In genomic region chr2:221282386-221282785, GRCh38 we compare ENCODE assay signal across 1 cellular context.
TF ChIP-seq lines count a peak whose summit lies in the region.

No MANE protein-coding gene starts in this region.

TF ChIP-seq in H1, 55 proteins besides CTCF, POLR2A, EP300 and RAD21:
- TF ChIP-seq TAF7 (optimal IDR thresholded peaks at IDR 0.05; ENCODE audit: borderline replicate concordance, low read depth, low read length): no peak
- no peak for TF ChIP-seq CHD2 (IDR thresholded peaks at IDR 0.05; ENCODE audit: low read length)
- no peak for TF ChIP-seq RXRA (IDR thresholded peaks at IDR 0.05; ENCODE audit: insufficient read depth, low read depth, low read length)
- no peak for TF ChIP-seq USF2 (IDR thresholded peaks at IDR 0.05; ENCODE audit: low read length)
- no peak for TF ChIP-seq SUZ12 (IDR thresholded peaks at IDR 0.05; ENCODE audit: low read length)
